In genomic region chr22:43800970-43801369, GRCh38 we compare ENCODE assay signal across 26 cellular contexts.
"Had no signal": no experiment of that assay in that cellular context is flagged by ENCODE, and none has a peak within 500 bp of the region (broad histone marks: within the 10 kb centered on the region; RNA-seq: fewer than 3 reads in every experiment).

No MANE protein-coding gene starts in this region.

- FAIRE-seq: small intestine, urothelium cell line had no signal

- H3K9ac ChIP-seq: neural progenitor cell, parathyroid adenoma had no signal

- H3K4me1 ChIP-seq: neural progenitor cell, parathyroid adenoma, psoas muscle, right lobe of liver, stomach, tibial nerve, upper lobe of left lung, vagina had no signal

- H3K4me2 ChIP-seq: neural progenitor cell had no signal

- H3K79me2 ChIP-seq: parathyroid adenoma had no signal

- H3K9me3 ChIP-seq: psoas muscle, right lobe of liver, sigmoid colon, thyroid gland, vagina had no signal

- H3K4me3 ChIP-seq: neural progenitor cell, ovary, psoas muscle, right lobe of liver, sigmoid colon, stomach, thoracic aorta, thyroid gland, tibial nerve, upper lobe of left lung, vagina had no signal

- ATAC-seq: natural killer cell; psoas muscle; right cardiac atrium; right lobe of liver; stimulated activated effector memory CD8-positive, alpha-beta T cell treated with anti-CD3 and anti-CD28 coated beads, Interleukin-12 subunit alpha, Interleukin-12 subunit beta, amount 100 ng/mL, for 72 hours; stimulated activated naive B cell treated with anti-CD40 and anti-IgM and Interleukin-4, amounts not matched to agents 10 μg/mL and 1 μg/mL and 100 μg/mL, for 72 hours had no signal

- H2AFZ ChIP-seq: neural progenitor cell, parathyroid adenoma had no signal

- H3K36me3 ChIP-seq: neural progenitor cell, ovary, right lobe of liver, sigmoid colon, stomach, thoracic aorta, thyroid gland, upper lobe of left lung, vagina had no signal

- DNase-seq: natural killer cell; occipital lobe; ovary; posterior cingulate gyrus; psoas muscle; right cardiac atrium; right lobe of liver; sigmoid colon; small intestine; stimulated activated CD4-positive, alpha-beta T cell treated with anti-CD3 and anti-CD28 coated beads, Interleukin-15, amount 100 ng/mL, for 24 hours; stimulated activated CD4-positive, alpha-beta T cell treated with anti-CD3 and anti-CD28 coated beads, Interleukin-2, amount 100 ng/mL, for 24 hours; stimulated activated CD4-positive, alpha-beta T cell treated with anti-CD3 and anti-CD28 coated beads, Interleukin-2, amount 100 ng/mL, for 48 hours; stimulated activated CD4-positive, alpha-beta T cell treated with anti-CD3 and anti-CD28 coated beads, Interleukin-4, amount 100 ng/mL, for 24 hours; stimulated activated naive B cell treated with anti-CD40 and anti-IgM and Interleukin-4, amounts not matched to agents 10 μg/mL and 1 μg/mL and 100 μg/mL, for 72 hours; stimulated activated naive CD4-positive, alpha-beta T cell treated with Interleukin-2 at 50 U/mL for 16 hours; stomach; thyroid gland; trophoblast cell; upper lobe of left lung had no signal

- H3K27me3 ChIP-seq: ovary, right lobe of liver, sigmoid colon, stomach, thyroid gland, tibial nerve, upper lobe of left lung, vagina had no signal

- H3K27ac ChIP-seq: neural progenitor cell, ovary, parathyroid adenoma, psoas muscle, right lobe of liver, sigmoid colon, stomach, thoracic aorta, thyroid gland, tibial nerve, upper lobe of left lung, vagina had no signal
